In the genomic region with DNA sequence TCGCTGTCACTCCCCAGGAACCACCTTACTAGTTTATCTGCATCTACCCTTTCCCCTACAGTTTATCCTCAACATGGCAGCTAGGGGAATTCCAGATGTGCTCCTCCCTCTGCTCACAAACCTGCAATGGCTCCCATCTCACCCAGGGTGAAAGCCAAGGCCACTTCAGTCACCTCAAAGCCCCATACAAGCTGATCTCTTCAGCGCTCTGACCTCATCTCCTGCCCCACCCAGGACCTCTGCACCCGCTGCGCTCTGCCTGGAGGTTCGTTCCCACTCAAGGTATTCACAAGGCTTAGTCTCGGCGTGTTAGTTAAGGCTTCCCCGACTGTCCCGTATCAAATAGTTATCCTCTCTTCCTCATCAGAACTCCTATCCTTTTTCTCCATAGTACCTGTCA, we compare ENCODE assay signal across 26 cellular contexts. TPM values are rescaled to one million over a fixed set of nuclear protein-coding genes. Genes with fewer than 3 reads are reported as not detected.
DNase-seq lines count a peak whose midpoint lies in the region; ATAC-seq and TF ChIP-seq lines count a peak whose summit lies in the region.
"Had no signal": no experiment of that assay in that cellular context is flagged by ENCODE, and none has a peak within 500 bp of the region (broad histone marks: within the 10 kb centered on the region; RNA-seq: fewer than 3 reads in every experiment).

No MANE protein-coding gene starts in this region.

- no peak overlapping the region for H3K4me2 ChIP-seq in mesendoderm (ENCODE audit: low read length)

- POLR2A ChIA-PET in HEK293 (lab: Yijun Ruan, JAX): no interaction called here

- TF ChIP-seq CTCF in HEK293 (tag by site-specific recombination; IDR thresholded peaks at IDR 0.05) (no peak), chondrocyte (IDR thresholded peaks at IDR 0.05) (no peak)

- no peak overlapping the region for H4K8ac ChIP-seq in mesendoderm (ENCODE audit: low read depth, low read length)

- H3K9me3 ChIP-seq in HEK293 (ENCODE audit: control insufficient read depth, insufficient read depth, low read depth, low read length): no peaks in the 10 kb centered on the region
- H3K9me3 ChIP-seq: transverse colon had no signal

- H2BK5ac ChIP-seq in mesendoderm (ENCODE audit: low read length): no peak overlapping the region

- no peak overlapping the region for H2BK120ac ChIP-seq in mesendoderm (ENCODE audit: low read depth, low read length)

- H4K5ac ChIP-seq in mesendoderm (ENCODE audit: low read length): no peak overlapping the region

- no peak for DNase-seq in activated T-cell treated with anti-CD3 and anti-CD28 coated beads, Interleukin-2, amount 50 U/mL, for 24 hours
- no peak for DNase-seq in activated T-cell treated with anti-CD3 and anti-CD28 coated beads, Interleukin-2, amount 50 U/mL, for 4 hours
- DNase-seq in chondrocyte (ENCODE audit: low spot score): peak; percentile 43
- no peak for DNase-seq in stimulated activated effector memory CD8-positive, alpha-beta T cell treated with anti-CD3 and anti-CD28 coated beads, Interleukin-12 subunit alpha, Interleukin-12 subunit beta, amount 100 ng/mL, for 72 hours (ENCODE audit: low spot score in 2 of 2)
- DNase-seq in stimulated activated naive CD4-positive, alpha-beta T cell (lab: John Stamatoyannopoulos, UW): no peak
- DNase-seq in NOMO-1 treated with DMSO at 0.1 percent for 48 hours (lab: John Stamatoyannopoulos, UW; ENCODE audit: unreplicated experiment): no peak
- DNase-seq in mesendoderm: no peak
- DNase-seq: activated CD4-positive, alpha-beta T cell treated with anti-CD3 and anti-CD28 coated beads, Interleukin-2, amount 10 ng/mL, durations not matched to agents 24 days and 14 days; activated naive CD4-positive, alpha-beta T cell treated with Interleukin-2 at 50 U/mL for 16 hours; Calu3; DND-41; head of caudate nucleus; KG1; kidney glomerular epithelial cell; NCI-H1694; NCI-H2171; NCI-H510A treated with DMSO at 0.1 percent for 48 hours; NK-92 treated with Interleukin-12 subunit alpha and Interleukin-12 subunit beta, amount 100 ng/mL, for 24 hours; SIG-M5; transverse colon had no signal

- H3K9me3 Mint-ChIP-seq in activated T-cell treated with anti-CD3 and anti-CD28 coated beads, Interleukin-2, amount 50 U/mL, for 24 hours: no peaks in the 10 kb centered on the region
- no peaks in the 10 kb centered on the region for H3K9me3 Mint-ChIP-seq in activated T-cell treated with anti-CD3 and anti-CD28 coated beads, Interleukin-2, amount 50 U/mL, for 4 hours
- H3K9me3 Mint-ChIP-seq in chondrocyte (ENCODE audit: low read depth): no peaks in the 10 kb centered on the region
- no peaks in the 10 kb centered on the region for H3K9me3 Mint-ChIP-seq in stimulated activated effector memory CD8-positive, alpha-beta T cell treated with anti-CD3 and anti-CD28 coated beads, Interleukin-12 subunit alpha, Interleukin-12 subunit beta, amount 100 ng/mL, for 72 hours
- H3K9me3 Mint-ChIP-seq: activated CD4-positive, alpha-beta T cell treated with anti-CD3 and anti-CD28 coated beads, Interleukin-2, amount 10 ng/mL, durations not matched to agents 24 days and 14 days had no signal

- H3K4me3 Mint-ChIP-seq in activated T-cell treated with anti-CD3 and anti-CD28 coated beads, Interleukin-2, amount 50 U/mL, for 24 hours: no peak overlapping the region
- H3K4me3 Mint-ChIP-seq in activated T-cell treated with anti-CD3 and anti-CD28 coated beads, Interleukin-2, amount 50 U/mL, for 4 hours: no peak overlapping the region
- H3K4me3 Mint-ChIP-seq in chondrocyte (ENCODE audit: unreplicated experiment): no peak overlapping the region
- no peak overlapping the region for H3K4me3 Mint-ChIP-seq in stimulated activated effector memory CD8-positive, alpha-beta T cell treated with anti-CD3 and anti-CD28 coated beads, Interleukin-12 subunit alpha, Interleukin-12 subunit beta, amount 100 ng/mL, for 72 hours
- H3K4me3 Mint-ChIP-seq: activated CD4-positive, alpha-beta T cell treated with anti-CD3 and anti-CD28 coated beads, Interleukin-2, amount 10 ng/mL, durations not matched to agents 24 days and 14 days had no signal

- no peak for ATAC-seq in activated T-cell treated with anti-CD3 and anti-CD28 coated beads, Interleukin-2, amount 50 U/mL, for 4 hours
- no peak for ATAC-seq in stimulated activated effector memory CD8-positive, alpha-beta T cell treated with anti-CD3 and anti-CD28 coated beads, Interleukin-12 subunit alpha, Interleukin-12 subunit beta, amount 100 ng/mL, for 72 hours
- ATAC-seq: Panc1 had no signal

- no CpG with 5 or more reads among the region's 9 CpGs for WGBS in mesendoderm (ENCODE audit: extremely low coverage, insufficient coverage, low lambda C conversion rate)

- H3K4ac ChIP-seq in mesendoderm (ENCODE audit: low read depth, low read length): no peak overlapping the region

- no peak overlapping the region for H3K23ac ChIP-seq in mesendoderm (ENCODE audit: low read length)

- no peak overlapping the region for H3K4me3 ChIP-seq in HEK293 (ENCODE audit: low read depth, low read length)
- H3K4me3 ChIP-seq in mesendoderm (ENCODE audit: low read length): no peak overlapping the region
- H3K4me3 ChIP-seq: lung, transverse colon had no signal

- H3K27ac ChIP-seq in HEK293 (ENCODE audit: extremely low read depth, low read depth, low read length): no peak overlapping the region
- no peak overlapping the region for H3K27ac ChIP-seq in mesendoderm (ENCODE audit: low read depth, low read length)
- H3K27ac ChIP-seq: epithelial cell of prostate, transverse colon had no signal

- no peak overlapping the region for H3K9ac ChIP-seq in mesendoderm (ENCODE audit: low read length)

- H2BK15ac ChIP-seq in mesendoderm (replicated peaks; ENCODE audit: low read depth): no peak overlapping the region

- no peak overlapping the region for H3K56ac ChIP-seq in mesendoderm (ENCODE audit: low read length)

- H3K79me2 ChIP-seq in mesendoderm (ENCODE audit: control insufficient read depth, insufficient read depth, low read length): no peaks in the 10 kb centered on the region

- no peaks in the 10 kb centered on the region for H3K27me3 ChIP-seq in mesendoderm (ENCODE audit: insufficient read depth, low read length, poor library complexity)
- H3K27me3 ChIP-seq: transverse colon had no signal

- peaks cover 5% of the 10 kb centered on the region for H3K79me1 ChIP-seq in mesendoderm (ENCODE audit: low read length)

- H3K36me3 Mint-ChIP-seq in activated T-cell treated with anti-CD3 and anti-CD28 coated beads, Interleukin-2, amount 50 U/mL, for 24 hours (ENCODE audit: low read depth): peaks cover 25% of the 10 kb centered on the region
- peaks cover 3% of the 10 kb centered on the region for H3K36me3 Mint-ChIP-seq in activated T-cell treated with anti-CD3 and anti-CD28 coated beads, Interleukin-2, amount 50 U/mL, for 4 hours (ENCODE audit: insufficient read depth)
- H3K36me3 Mint-ChIP-seq in chondrocyte (ENCODE audit: low read depth): peaks cover 4% of the 10 kb centered on the region
- H3K36me3 Mint-ChIP-seq in stimulated activated effector memory CD8-positive, alpha-beta T cell treated with anti-CD3 and anti-CD28 coated beads, Interleukin-12 subunit alpha, Interleukin-12 subunit beta, amount 100 ng/mL, for 72 hours: peaks cover 41% of the 10 kb centered on the region

- H3K18ac ChIP-seq in mesendoderm (ENCODE audit: low read length): no peak overlapping the region

- no peak overlapping the region for H2AK5ac ChIP-seq in mesendoderm (ENCODE audit: low read length)

- H3K4me1 ChIP-seq in HEK293 (ENCODE audit: control insufficient read depth, insufficient read depth, low read length) (no peaks in the 10 kb centered on the region), mesendoderm (ENCODE audit: control insufficient read depth, low read depth, low read length) (peaks cover 3% of the 10 kb centered on the region)

- H3K27ac Mint-ChIP-seq in activated T-cell treated with anti-CD3 and anti-CD28 coated beads, Interleukin-2, amount 50 U/mL, for 24 hours: peak overlapping the region; percentile 30
- no peak overlapping the region for H3K27ac Mint-ChIP-seq in chondrocyte (ENCODE audit: unreplicated experiment)
- peak overlapping the region; percentile 11 for H3K27ac Mint-ChIP-seq in stimulated activated effector memory CD8-positive, alpha-beta T cell treated with anti-CD3 and anti-CD28 coated beads, Interleukin-12 subunit alpha, Interleukin-12 subunit beta, amount 100 ng/mL, for 72 hours
- H3K27ac Mint-ChIP-seq: activated CD4-positive, alpha-beta T cell treated with anti-CD3 and anti-CD28 coated beads, Interleukin-2, amount 10 ng/mL, durations not matched to agents 24 days and 14 days had no signal

- peaks cover 0 to 23% of the 10 kb centered on the region in 2 experiments; a peak in 1 of 3 replicates for H3K36me3 ChIP-seq in HEK293 (ENCODE audit: control insufficient read depth in 2 of 2, insufficient read depth in 1 of 2, low read length in 2 of 2)
- H3K36me3 ChIP-seq in mesendoderm (ENCODE audit: control insufficient read depth, insufficient read depth, low read length): no peaks in the 10 kb centered on the region
- H3K36me3 ChIP-seq: transverse colon had no signal

- no peaks in the 10 kb centered on the region for H3K27me3 Mint-ChIP-seq in activated T-cell treated with anti-CD3 and anti-CD28 coated beads, Interleukin-2, amount 50 U/mL, for 24 hours
- H3K27me3 Mint-ChIP-seq in activated T-cell treated with anti-CD3 and anti-CD28 coated beads, Interleukin-2, amount 50 U/mL, for 4 hours (ENCODE audit: low read depth): no peaks in the 10 kb centered on the region
- H3K27me3 Mint-ChIP-seq in chondrocyte (ENCODE audit: low read depth): no peaks in the 10 kb centered on the region
- H3K27me3 Mint-ChIP-seq: activated CD4-positive, alpha-beta T cell treated with anti-CD3 and anti-CD28 coated beads, Interleukin-2, amount 10 ng/mL, durations not matched to agents 24 days and 14 days had no signal

- H3K4me1 Mint-ChIP-seq in activated T-cell treated with anti-CD3 and anti-CD28 coated beads, Interleukin-2, amount 50 U/mL, for 24 hours (ENCODE audit: low read depth): no peaks in the 10 kb centered on the region
- H3K4me1 Mint-ChIP-seq in activated T-cell treated with anti-CD3 and anti-CD28 coated beads, Interleukin-2, amount 50 U/mL, for 4 hours (ENCODE audit: low read depth): no peaks in the 10 kb centered on the region
- H3K4me1 Mint-ChIP-seq in chondrocyte (ENCODE audit: low read depth): no peaks in the 10 kb centered on the region
- peaks cover 23% of the 10 kb centered on the region for H3K4me1 Mint-ChIP-seq in stimulated activated effector memory CD8-positive, alpha-beta T cell treated with anti-CD3 and anti-CD28 coated beads, Interleukin-12 subunit alpha, Interleukin-12 subunit beta, amount 100 ng/mL, for 72 hours

- CTCF ChIA-PET in HEK293 (lab: Yijun Ruan, JAX): interaction anchor here (0.8 to 2.0 kb wide), 6 partner anchors 9 to 55 kb away, joined by 3 to 12 read pairs (median 4); no protein-coding TSS in a partner anchor

TF ChIP-seq in HEK293, 187 proteins besides CTCF, POLR2A, EP300 and RAD21 (continues in another document):
- TF ChIP-seq ZNF16 (tag by site-specific recombination; IDR thresholded peaks at IDR 0.05; ENCODE audit: low read depth) (peak; percentile 22; the same call in 1 of the 2 replicates), ZNF341 (tag by site-specific recombination; IDR thresholded peaks at IDR 0.05; ENCODE audit: low read depth) (peak; percentile 32; the same call in 1 of the 2 replicates)

RNA-seq across cellular contexts. Expression of a gene that starts 28.6 kb away (rescaled TPM):
- total RNA-seq in activated T-cell treated with anti-CD3 and anti-CD28 coated beads, Interleukin-2, amount 50 U/mL, for 4 hours: under 1 TPM; 0.13 to 0.24 (median 0.14) TPM
- 0.10 TPM in 1 of 3 replicates, not detected in the others for total RNA-seq in chondrocyte
- polyA plus RNA-seq in mesendoderm (2013, experiment 1 of 2): 0.08 TPM
- polyA plus RNA-seq in mesendoderm (2013, experiment 2 of 2): 0.08 TPM
- total RNA-seq: activated CD4-positive, alpha-beta T cell treated with anti-CD3 and anti-CD28 coated beads, Interleukin-2, amount 10 ng/mL, durations not matched to agents 24 days and 14 days; H4 had no signal
- polyA plus RNA-seq: BJ had no signal
